In genomic region chr4:132901224-132901623, GRCh38 we compare ENCODE assay signal across 34 cellular contexts.
DNase-seq lines count a peak whose midpoint lies in the region; ATAC-seq, FAIRE-seq and TF ChIP-seq lines count a peak whose summit lies in the region.
"Had no signal": no experiment of that assay in that cellular context is flagged by ENCODE, and none has a peak within 500 bp of the region (broad histone marks: within the 10 kb centered on the region; RNA-seq: fewer than 3 reads in every experiment).

No MANE protein-coding gene starts in this region.

- no peak overlapping the region for H3K23ac ChIP-seq in IMR-90 (ENCODE audit: low read depth, low read length)

- TF ChIP-seq RAD21 in HepG2 (CRISPR knock-in tag; IDR thresholded peaks at IDR 0.05), result no peak
- no peak for TF ChIP-seq RAD21 in A549 (conservative IDR thresholded peaks at IDR 0.05 in 1 of 2, IDR thresholded peaks at IDR 0.05 in 1 of 2)
- no peak for TF ChIP-seq RAD21 in IMR-90 (IDR thresholded peaks at IDR 0.05; ENCODE audit: low read length)
- no peak for TF ChIP-seq RAD21 in K562 (CRISPR knock-in tag; conservative IDR thresholded peaks at IDR 0.05 in 1 of 2, IDR thresholded peaks at IDR 0.05 in 1 of 2)

- no peaks in the 10 kb centered on the region for H3K79me2 ChIP-seq in HepG2 (ENCODE audit: insufficient read depth, low read length)
- no peaks in the 10 kb centered on the region for H3K79me2 ChIP-seq in K562 (ENCODE audit: control insufficient read depth, insufficient read depth, low read length)

- H4K8ac ChIP-seq in IMR-90 (ENCODE audit: low read depth in 2 of 2, low read length in 2 of 2), result no peak overlapping the region

- H3K4me1 ChIP-seq in HepG2 (ENCODE audit: insufficient read depth, low read length), result no peaks in the 10 kb centered on the region
- no peaks in the 10 kb centered on the region for H3K4me1 ChIP-seq in right lobe of liver
- H3K4me1 ChIP-seq in A549, result no peaks in the 10 kb centered on the region
- H3K4me1 ChIP-seq in IMR-90 (ENCODE audit: control insufficient read depth, insufficient read depth, low read length), result no peaks in the 10 kb centered on the region
- no peaks in the 10 kb centered on the region for H3K4me1 ChIP-seq in K562 (replicated peaks in 1 of 2; ENCODE audit: control insufficient read depth in 2 of 2, insufficient read depth in 2 of 2, low read length in 2 of 2)
- H3K4me1 ChIP-seq in tibial artery, result no peaks in the 10 kb centered on the region
- H3K4me1 ChIP-seq: BE2C; BLaER1; BLaER1 treated with 17β-estradiol and CSF1 and Interleukin-3, amounts not matched to agents 10 nM and 100 nM; Caco-2 had no signal

- H3K56ac ChIP-seq in IMR-90 (ENCODE audit: extremely low read depth, insufficient read depth, low read length), result no peak overlapping the region

- WGBS in HepG2 (ENCODE audit: low lambda C conversion rate), result 6% methylated on average over 1 of the region's 1 CpG
- 38% methylated on average over 1 of the region's 1 CpG for WGBS in right lobe of liver (ENCODE audit: insufficient coverage, low coverage, low lambda C conversion rate, missing lambda C conversion rate)
- WGBS in A549 (ENCODE audit: missing lambda C conversion rate), result 36% methylated on average over 1 of the region's 1 CpG
- WGBS in IMR-90 (ENCODE audit: extremely low coverage in 2 of 2, insufficient read length in 1 of 2), 2 experiments, result no CpG with 5 or more reads among the region's 1 CpG
- WGBS in K562 (ENCODE audit: insufficient coverage, low coverage, missing lambda C conversion rate), result 0% methylated on average over 1 of the region's 1 CpG

- intact Hi-C loops in HepG2 (cut with micrococcal nuclease; ENCODE audit: unreplicated experiment) (no loop called here), right lobe of liver (cut with DNase I) (no loop called here), IMR-90 (cut with micrococcal nuclease) (no loop called here), K562 (cut with micrococcal nuclease) (no loop called here), tibial artery (cut with DNase I; ENCODE audit: low total_unique reads) (no loop called here)

- H3K9me1 ChIP-seq in IMR-90 (ENCODE audit: insufficient read depth, low read length) (no peaks in the 10 kb centered on the region), K562 (ENCODE audit: control insufficient read depth, insufficient read depth, low read length) (no peaks in the 10 kb centered on the region)

- FAIRE-seq in HepG2 (lab: Jason Lieb, UNC) (no peak), A549 (lab: Jason Lieb, UNC) (no peak), K562 (lab: Jason Lieb, UNC) (no peak)
- FAIRE-seq: A204.1, D721Med, G401.6 had no signal

- no peak overlapping the region for H2AK9ac ChIP-seq in IMR-90 (replicated peaks; ENCODE audit: low read depth, low read length, poor library complexity)

- no TSS peak for BruUV-seq in HepG2 (replicated peaks; lab: Mats Ljungman, UMichigan)
- no TSS peak for BruUV-seq in IMR-90 (replicated peaks; lab: Mats Ljungman, UMichigan)
- no TSS peak for BruUV-seq in K562 (replicated peaks; lab: Mats Ljungman, UMichigan)

- no peak overlapping the region for H2BK15ac ChIP-seq in IMR-90 (ENCODE audit: low read depth, low read length)

- TF ChIP-seq EP300 in HepG2 (IDR thresholded peaks at IDR 0.05; ENCODE audit: low read depth in 2 of 2, low read length in 2 of 2) (no peak), HepG2 (CRISPR knock-in tag; IDR thresholded peaks at IDR 0.05; ENCODE audit: borderline replicate concordance) (no peak), A549 (IDR thresholded peaks at IDR 0.05) (no peak), K562 (IDR thresholded peaks at IDR 0.05; ENCODE audit: low read length) (no peak)

- H3K4me2 ChIP-seq in HepG2 (ENCODE audit: low read depth, low read length) (no peak overlapping the region), A549 (no peak overlapping the region), IMR-90 (ENCODE audit: low read depth, low read length) (no peak overlapping the region), K562 (ENCODE audit: insufficient read depth, low read length) (no peak overlapping the region)
- H3K4me2 ChIP-seq: BLaER1; BLaER1 treated with 17β-estradiol and CSF1 and Interleukin-3, amounts not matched to agents 10 nM and 100 nM had no signal

- DNase-seq in HepG2 (ENCODE audit: low spot score) (no peak), right lobe of liver (no peak), A549 (ENCODE audit: low read depth in 1 of 2, low spot score in 1 of 2) (no peak), IMR-90 (no peak), K562 (ENCODE audit: extremely low read depth in 1 of 4, low spot score in 3 of 4) (no peak), tibial artery (no peak), AG08395 (ENCODE audit: low spot score) (no peak), 8988T (no peak)
- DNase-seq: ACHN; AML-193; BE2C; C1 segment of cervical spinal cord; Caco-2; Calu3; CD4-positive, alpha-beta memory T cell; CD4-positive, alpha-beta T cell; CD4-positive, CD25-positive, alpha-beta regulatory T cell; CD8-positive, alpha-beta memory T cell; CD8-positive, alpha-beta T cell; COR-L47; DMS 273 treated with DMSO at 0.1 percent for 48 hours; DMS153; DMS53; DMS79; DMS79 treated with DMSO at 0.1 percent for 48 hours; DND-41; EL had no signal

- no peak overlapping the region for H2BK5ac ChIP-seq in IMR-90 (ENCODE audit: low read depth, low read length, poor library complexity, severe bottlenecking)

- CTCF ChIA-PET in HepG2 (lab: Yijun Ruan, JAX; ENCODE audit: low intra/inter-chr PET ratio, low total read pairs), result no interaction called here
- CTCF ChIA-PET in A549 (lab: Yijun Ruan, JAX), result no interaction called here
- CTCF ChIA-PET in IMR-90 (lab: Yijun Ruan, JAX), result no interaction called here
- CTCF ChIA-PET in K562 (lab: Yijun Ruan, JAX; ENCODE audit: low intra/inter-chr PET ratio), result no interaction called here

- H3K14ac ChIP-seq in IMR-90 (replicated peaks; ENCODE audit: low read depth, low read length), result no peak overlapping the region

- H2BK20ac ChIP-seq in IMR-90 (ENCODE audit: low read depth, low read length), result no peak overlapping the region

- no peak for TF ChIP-seq POLR2A in HepG2 (IDR thresholded peaks at IDR 0.05; ENCODE audit: insufficient read depth in 1 of 2, low read depth in 2 of 2, low read length in 2 of 2)
- no peak for TF ChIP-seq POLR2A in right lobe of liver (IDR thresholded peaks at IDR 0.05)
- no peak for TF ChIP-seq POLR2A in A549 (IDR thresholded peaks at IDR 0.05; ENCODE audit: low read length)
- no peak for TF ChIP-seq POLR2A in IMR-90 (IDR thresholded peaks at IDR 0.05; ENCODE audit: low read depth, low read length)
- no peak for TF ChIP-seq POLR2A in K562 (conservative IDR thresholded peaks at IDR 0.05)

- no peak overlapping the region for H2AK5ac ChIP-seq in IMR-90 (ENCODE audit: low read depth, low read length)

- H3K36me3 ChIP-seq in HepG2 (replicated peaks in 1 of 2; ENCODE audit: control insufficient read depth in 1 of 2, insufficient read depth in 2 of 2, low read length in 2 of 2) (no peaks in the 10 kb centered on the region), right lobe of liver (no peaks in the 10 kb centered on the region), IMR-90 (ENCODE audit: control insufficient read depth, insufficient read depth, low read length) (no peaks in the 10 kb centered on the region), K562 (ENCODE audit: control insufficient read depth, insufficient read depth, low read length) (no peaks in the 10 kb centered on the region), tibial artery (no peaks in the 10 kb centered on the region)
- H3K36me3 ChIP-seq: BE2C; BLaER1; BLaER1 treated with 17β-estradiol and CSF1 and Interleukin-3, amounts not matched to agents 10 nM and 100 nM had no signal

- no peak overlapping the region for H3K18ac ChIP-seq in IMR-90 (ENCODE audit: low read depth, low read length)

- no peak overlapping the region for H3K9ac ChIP-seq in HepG2 (ENCODE audit: insufficient read depth, low read depth, low read length)
- no peak overlapping the region for H3K9ac ChIP-seq in IMR-90 (ENCODE audit: low read depth, low read length)
- no peak overlapping the region for H3K9ac ChIP-seq in K562 (ENCODE audit: insufficient read depth in 1 of 2, low read depth in 2 of 2, low read length in 2 of 2)
- H3K9ac ChIP-seq: BLaER1; BLaER1 treated with 17β-estradiol and CSF1 and Interleukin-3, amounts not matched to agents 10 nM and 100 nM had no signal

- no peak overlapping the region for H4K5ac ChIP-seq in IMR-90 (ENCODE audit: low read depth, low read length)

- H3K27ac ChIP-seq in HepG2 (ENCODE audit: extremely low read length, insufficient read depth, low read length) (no peak overlapping the region), right lobe of liver (no peak overlapping the region), A549 (no peak overlapping the region), IMR-90 (ENCODE audit: insufficient read depth, low read length) (no peak overlapping the region), K562 (ENCODE audit: extremely low read depth, low read depth, low read length) (no peak overlapping the region), tibial artery (no peak overlapping the region)
- H3K27ac ChIP-seq: 22Rv1; BLaER1; BLaER1 treated with 17β-estradiol and CSF1 and Interleukin-3, amounts not matched to agents 10 nM and 100 nM; C4-2B had no signal

- no peaks in the 10 kb centered on the region for H3K79me1 ChIP-seq in IMR-90 (ENCODE audit: low read depth in 1 of 2, low read length in 2 of 2)

- POLR2A ChIA-PET in HepG2 (lab: Yijun Ruan, JAX) (no interaction called here), A549 (lab: Yijun Ruan, JAX) (no interaction called here), IMR-90 (lab: Charles Lee; ENCODE audit: unreplicated experiment) (no interaction called here), K562 (lab: Yijun Ruan, JAX) (no interaction called here)

- H3K4me3 ChIP-seq in HepG2 (replicated peaks in 1 of 3; ENCODE audit: insufficient read depth in 1 of 3, low read depth in 2 of 3, low read length in 3 of 3) (no peak overlapping the region), right lobe of liver (no peak overlapping the region), A549 (no peak overlapping the region), IMR-90 (ENCODE audit: insufficient read depth, low read depth, low read length) (no peak overlapping the region), K562 (no peak overlapping the region), tibial artery (no peak overlapping the region)
- H3K4me3 ChIP-seq: BLaER1; BLaER1 treated with 17β-estradiol and CSF1 and Interleukin-3, amounts not matched to agents 10 nM and 100 nM had no signal

- in situ Hi-C loops in HepG2 (cut with HindIII; ENCODE audit: extremely low pct_ligation_motif_present, low pct_unique_long_range_greater_than_20kb), result no loop called here
- in situ Hi-C loops in IMR-90 (cut with MboI; ENCODE audit: low sequenced_read_pairs), result no loop called here
- in situ Hi-C loops in K562 (cut with MboI), result no loop called here

- H2AFZ ChIP-seq in HepG2 (ENCODE audit: low read length) (no peak overlapping the region), IMR-90 (replicated peaks; ENCODE audit: low read length, poor library complexity) (no peak overlapping the region), K562 (ENCODE audit: low read depth, low read length) (no peak overlapping the region)

- no peaks in the 10 kb centered on the region for H3K27me3 ChIP-seq in HepG2 (ENCODE audit: control insufficient read depth in 1 of 2, insufficient read depth in 2 of 2, low read length in 2 of 2)
- no peaks in the 10 kb centered on the region for H3K27me3 ChIP-seq in right lobe of liver
- H3K27me3 ChIP-seq in IMR-90 (ENCODE audit: control insufficient read depth, insufficient read depth, low read length), result no peaks in the 10 kb centered on the region
- H3K27me3 ChIP-seq in K562 (ENCODE audit: control insufficient read depth in 2 of 2, insufficient read depth in 2 of 2, low read length in 2 of 2), result no peaks in the 10 kb centered on the region
- no peaks in the 10 kb centered on the region for H3K27me3 ChIP-seq in tibial artery
- H3K27me3 ChIP-seq: BE2C; BLaER1; BLaER1 treated with 17β-estradiol and CSF1 and Interleukin-3, amounts not matched to agents 10 nM and 100 nM had no signal

- ATAC-seq in HepG2 (no peak), right lobe of liver (no peak), A549 (no peak), IMR-90 (ENCODE audit: low read depth) (no peak), K562 (no peak)
- ATAC-seq: CD8-positive, alpha-beta T cell had no signal

- H3K4ac ChIP-seq in IMR-90 (ENCODE audit: low read depth, low read length), result no peak overlapping the region

- no peaks in the 10 kb centered on the region for H3K9me3 ChIP-seq in HepG2 (ENCODE audit: low read length)
- no peaks in the 10 kb centered on the region for H3K9me3 ChIP-seq in right lobe of liver
- no peaks in the 10 kb centered on the region for H3K9me3 ChIP-seq in A549
- no peaks in the 10 kb centered on the region for H3K9me3 ChIP-seq in IMR-90 (ENCODE audit: control insufficient read depth, insufficient read depth, low read length)
- no peaks in the 10 kb centered on the region for H3K9me3 ChIP-seq in K562 (replicated peaks; ENCODE audit: control insufficient read depth, insufficient read depth, low read depth, low read length)
- H3K9me3 ChIP-seq in tibial artery, result no peaks in the 10 kb centered on the region
- H3K9me3 ChIP-seq: BLaER1; BLaER1 treated with 17β-estradiol and CSF1 and Interleukin-3, amounts not matched to agents 10 nM and 100 nM; Caco-2 had no signal

- no peaks in the 10 kb centered on the region for H4K20me1 ChIP-seq in HepG2 (ENCODE audit: insufficient read depth, low read length)
- no peaks in the 10 kb centered on the region for H4K20me1 ChIP-seq in IMR-90 (ENCODE audit: insufficient read depth, low read length)
- no peaks in the 10 kb centered on the region for H4K20me1 ChIP-seq in K562 (replicated peaks; ENCODE audit: control insufficient read depth, insufficient read depth, low read length)
- H4K20me1 ChIP-seq: BLaER1; BLaER1 treated with 17β-estradiol and CSF1 and Interleukin-3, amounts not matched to agents 10 nM and 100 nM had no signal

- TF ChIP-seq CTCF in HepG2 (CRISPR knock-in tag; IDR thresholded peaks at IDR 0.05) (no peak), right lobe of liver (IDR thresholded peaks at IDR 0.05) (no peak), A549 (IDR thresholded peaks at IDR 0.05) (no peak), IMR-90 (conservative IDR thresholded peaks at IDR 0.05; ENCODE audit: low read depth, low read length) (no peak), K562 (IDR thresholded peaks at IDR 0.05 in 2 of 3, conservative IDR thresholded peaks at IDR 0.05 in 1 of 3; ENCODE audit: insufficient read depth in 2 of 3, low read depth in 1 of 3, low read length in 3 of 3) (no peak), tibial artery (IDR thresholded peaks at IDR 0.05) (no peak)

- dilution Hi-C loops in IMR-90 (cut with HindIII; ENCODE audit: low sequenced_read_pairs, unreplicated experiment), result no loop called here

- no peak overlapping the region for H4K91ac ChIP-seq in IMR-90 (ENCODE audit: insufficient read depth, low read depth, low read length)

- no peak overlapping the region for H2BK120ac ChIP-seq in IMR-90 (ENCODE audit: low read depth, low read length)

Comparison
In these comparisons a context has a peak if more than half of its experiments do, and no peak if none do; other contexts are left out.
1. Of the 241 proteins assayed by ChIP-seq in both HepG2 and K562: peak only in HepG2: MAFF; only in K562: none; in both: MAFK; in neither: 239.